Comparison of ENCODE assay signal across 3 cellular contexts in the genomic region with DNA sequence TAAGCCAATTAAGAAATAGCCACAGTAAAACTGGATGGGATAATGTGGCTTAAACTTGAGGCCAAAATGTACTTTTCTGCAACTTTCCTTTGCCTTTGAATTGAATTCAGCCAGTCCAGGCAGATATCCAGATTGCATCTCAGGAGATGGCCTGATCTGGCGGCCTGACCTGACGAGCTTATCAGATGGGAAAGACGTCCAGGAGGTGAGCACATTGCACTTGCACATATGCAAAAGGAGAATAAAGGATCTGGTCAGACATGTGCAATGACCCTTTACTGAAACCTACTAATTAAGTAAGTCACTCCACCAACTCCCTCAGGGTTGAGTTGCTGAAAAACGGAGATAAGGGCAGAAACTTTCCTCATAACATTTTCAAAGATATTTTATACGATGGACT.
TF ChIP-seq lines count a peak whose summit lies in the region.

No MANE protein-coding gene starts in this region.

TF ChIP-seq in SK-N-SH, 30 proteins besides CTCF, POLR2A, EP300 and RAD21:
- TF ChIP-seq, protein P1, sequence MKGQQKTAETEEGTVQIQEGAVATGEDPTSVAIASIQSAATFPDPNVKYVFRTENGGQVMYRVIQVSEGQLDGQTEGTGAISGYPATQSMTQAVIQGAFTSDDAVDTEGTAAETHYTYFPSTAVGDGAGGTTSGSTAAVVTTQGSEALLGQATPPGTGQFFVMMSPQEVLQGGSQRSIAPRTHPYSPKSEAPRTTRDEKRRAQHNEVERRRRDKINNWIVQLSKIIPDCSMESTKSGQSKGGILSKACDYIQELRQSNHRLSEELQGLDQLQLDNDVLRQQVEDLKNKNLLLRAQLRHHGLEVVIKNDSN (IDR thresholded peaks at IDR 0.05; ENCODE audit: borderline replicate concordance, low read depth): no peak
- TF ChIP-seq RCOR1 (IDR thresholded peaks at IDR 0.05; ENCODE audit: low read length) (peak; percentile 22; the same call in 1 of the 2 replicates), GATA2 (CRISPR knock-in tag; IDR thresholded peaks at IDR 0.05) (peak; percentile 82)

TF ChIP-seq in SK-N-SH treated with all-trans-retinoic acid at 6 μM for 48 hours, 23 proteins besides CTCF, POLR2A, EP300 and RAD21:
- TF ChIP-seq ZC3H10 (CRISPR knock-in tag; IDR thresholded peaks at IDR 0.05): no peak
- TF ChIP-seq, protein P2, sequence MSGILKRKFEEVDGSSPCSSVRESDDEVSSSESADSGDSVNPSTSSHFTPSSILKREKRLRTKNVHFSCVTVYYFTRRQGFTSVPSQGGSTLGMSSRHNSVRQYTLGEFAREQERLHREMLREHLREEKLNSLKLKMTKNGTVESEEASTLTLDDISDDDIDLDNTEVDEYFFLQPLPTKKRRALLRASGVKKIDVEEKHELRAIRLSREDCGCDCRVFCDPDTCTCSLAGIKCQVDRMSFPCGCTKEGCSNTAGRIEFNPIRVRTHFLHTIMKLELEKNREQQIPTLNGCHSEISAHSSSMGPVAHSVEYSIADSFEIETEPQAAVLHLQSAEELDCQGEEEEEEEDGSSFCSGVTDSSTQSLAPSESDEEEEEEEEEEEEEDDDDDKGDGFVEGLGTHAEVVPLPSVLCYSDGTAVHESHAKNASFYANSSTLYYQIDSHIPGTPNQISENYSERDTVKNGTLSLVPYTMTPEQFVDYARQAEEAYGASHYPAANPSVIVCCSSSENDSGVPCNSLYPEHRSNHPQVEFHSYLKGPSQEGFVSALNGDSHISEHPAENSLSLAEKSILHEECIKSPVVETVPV (CRISPR knock-in tag; IDR thresholded peaks at IDR 0.05): no peak
- no peak for TF ChIP-seq ZFP30 (CRISPR knock-in tag; IDR thresholded peaks at IDR 0.05)
- no peak for TF ChIP-seq GLIS3 (CRISPR knock-in tag; IDR thresholded peaks at IDR 0.05)
- TF ChIP-seq, protein P3, sequence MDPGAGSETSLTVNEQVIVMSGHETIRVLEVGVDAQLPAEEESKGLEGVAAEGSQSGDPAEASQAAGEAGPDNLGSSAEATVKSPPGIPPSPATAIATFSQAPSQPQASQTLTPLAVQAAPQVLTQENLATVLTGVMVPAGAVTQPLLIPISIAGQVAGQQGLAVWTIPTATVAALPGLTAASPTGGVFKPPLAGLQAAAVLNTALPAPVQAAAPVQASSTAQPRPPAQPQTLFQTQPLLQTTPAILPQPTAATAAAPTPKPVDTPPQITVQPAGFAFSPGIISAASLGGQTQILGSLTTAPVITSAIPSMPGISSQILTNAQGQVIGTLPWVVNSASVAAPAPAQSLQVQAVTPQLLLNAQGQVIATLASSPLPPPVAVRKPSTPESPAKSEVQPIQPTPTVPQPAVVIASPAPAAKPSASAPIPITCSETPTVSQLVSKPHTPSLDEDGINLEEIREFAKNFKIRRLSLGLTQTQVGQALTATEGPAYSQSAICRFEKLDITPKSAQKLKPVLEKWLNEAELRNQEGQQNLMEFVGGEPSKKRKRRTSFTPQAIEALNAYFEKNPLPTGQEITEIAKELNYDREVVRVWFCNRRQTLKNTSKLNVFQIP (CRISPR knock-in tag; IDR thresholded peaks at IDR 0.05; ENCODE audit: borderline replicate concordance, low read depth): no peak
- no peak for TF ChIP-seq ISL1 (CRISPR knock-in tag; IDR thresholded peaks at IDR 0.05)
- no peak for TF ChIP-seq CSDC2 (CRISPR knock-in tag; IDR thresholded peaks at IDR 0.05)
- TF ChIP-seq ARNTL (CRISPR knock-in tag; IDR thresholded peaks at IDR 0.05; ENCODE audit: borderline replicate concordance, low read depth): no peak
- TF ChIP-seq, protein P4, sequence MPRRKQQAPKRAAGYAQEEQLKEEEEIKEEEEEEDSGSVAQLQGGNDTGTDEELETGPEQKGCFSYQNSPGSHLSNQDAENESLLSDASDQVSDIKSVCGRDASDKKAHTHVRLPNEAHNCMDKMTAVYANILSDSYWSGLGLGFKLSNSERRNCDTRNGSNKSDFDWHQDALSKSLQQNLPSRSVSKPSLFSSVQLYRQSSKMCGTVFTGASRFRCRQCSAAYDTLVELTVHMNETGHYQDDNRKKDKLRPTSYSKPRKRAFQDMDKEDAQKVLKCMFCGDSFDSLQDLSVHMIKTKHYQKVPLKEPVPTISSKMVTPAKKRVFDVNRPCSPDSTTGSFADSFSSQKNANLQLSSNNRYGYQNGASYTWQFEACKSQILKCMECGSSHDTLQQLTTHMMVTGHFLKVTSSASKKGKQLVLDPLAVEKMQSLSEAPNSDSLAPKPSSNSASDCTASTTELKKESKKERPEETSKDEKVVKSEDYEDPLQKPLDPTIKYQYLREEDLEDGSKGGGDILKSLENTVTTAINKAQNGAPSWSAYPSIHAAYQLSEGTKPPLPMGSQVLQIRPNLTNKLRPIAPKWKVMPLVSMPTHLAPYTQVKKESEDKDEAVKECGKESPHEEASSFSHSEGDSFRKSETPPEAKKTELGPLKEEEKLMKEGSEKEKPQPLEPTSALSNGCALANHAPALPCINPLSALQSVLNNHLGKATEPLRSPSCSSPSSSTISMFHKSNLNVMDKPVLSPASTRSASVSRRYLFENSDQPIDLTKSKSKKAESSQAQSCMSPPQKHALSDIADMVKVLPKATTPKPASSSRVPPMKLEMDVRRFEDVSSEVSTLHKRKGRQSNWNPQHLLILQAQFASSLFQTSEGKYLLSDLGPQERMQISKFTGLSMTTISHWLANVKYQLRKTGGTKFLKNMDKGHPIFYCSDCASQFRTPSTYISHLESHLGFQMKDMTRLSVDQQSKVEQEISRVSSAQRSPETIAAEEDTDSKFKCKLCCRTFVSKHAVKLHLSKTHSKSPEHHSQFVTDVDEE (CRISPR knock-in tag; IDR thresholded peaks at IDR 0.05): no peak
- TF ChIP-seq, protein P5, sequence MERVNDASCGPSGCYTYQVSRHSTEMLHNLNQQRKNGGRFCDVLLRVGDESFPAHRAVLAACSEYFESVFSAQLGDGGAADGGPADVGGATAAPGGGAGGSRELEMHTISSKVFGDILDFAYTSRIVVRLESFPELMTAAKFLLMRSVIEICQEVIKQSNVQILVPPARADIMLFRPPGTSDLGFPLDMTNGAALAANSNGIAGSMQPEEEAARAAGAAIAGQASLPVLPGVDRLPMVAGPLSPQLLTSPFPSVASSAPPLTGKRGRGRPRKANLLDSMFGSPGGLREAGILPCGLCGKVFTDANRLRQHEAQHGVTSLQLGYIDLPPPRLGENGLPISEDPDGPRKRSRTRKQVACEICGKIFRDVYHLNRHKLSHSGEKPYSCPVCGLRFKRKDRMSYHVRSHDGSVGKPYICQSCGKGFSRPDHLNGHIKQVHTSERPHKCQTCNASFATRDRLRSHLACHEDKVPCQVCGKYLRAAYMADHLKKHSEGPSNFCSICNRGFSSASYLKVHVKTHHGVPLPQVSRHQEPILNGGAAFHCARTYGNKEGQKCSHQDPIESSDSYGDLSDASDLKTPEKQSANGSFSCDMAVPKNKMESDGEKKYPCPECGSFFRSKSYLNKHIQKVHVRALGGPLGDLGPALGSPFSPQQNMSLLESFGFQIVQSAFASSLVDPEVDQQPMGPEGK (CRISPR knock-in tag; IDR thresholded peaks at IDR 0.05; ENCODE audit: borderline replicate concordance): no peak
- no peak for TF ChIP-seq ZFP3 (CRISPR knock-in tag; IDR thresholded peaks at IDR 0.05)
- no peak for TF ChIP-seq ZNF8 (CRISPR knock-in tag; IDR thresholded peaks at IDR 0.05)
- no peak for TF ChIP-seq ESRRG (CRISPR knock-in tag; IDR thresholded peaks at IDR 0.05)
- no peak for TF ChIP-seq RARB (CRISPR knock-in tag; IDR thresholded peaks at IDR 0.05)
TF ChIP-seq in SK-N-SH treated with all-trans-retinoic acid at 6 μM for 48 hours: peak in this region for 0.

TF ChIP-seq in K562, 482 proteins besides CTCF, POLR2A, EP300 and RAD21:
- TF ChIP-seq, protein P6, sequence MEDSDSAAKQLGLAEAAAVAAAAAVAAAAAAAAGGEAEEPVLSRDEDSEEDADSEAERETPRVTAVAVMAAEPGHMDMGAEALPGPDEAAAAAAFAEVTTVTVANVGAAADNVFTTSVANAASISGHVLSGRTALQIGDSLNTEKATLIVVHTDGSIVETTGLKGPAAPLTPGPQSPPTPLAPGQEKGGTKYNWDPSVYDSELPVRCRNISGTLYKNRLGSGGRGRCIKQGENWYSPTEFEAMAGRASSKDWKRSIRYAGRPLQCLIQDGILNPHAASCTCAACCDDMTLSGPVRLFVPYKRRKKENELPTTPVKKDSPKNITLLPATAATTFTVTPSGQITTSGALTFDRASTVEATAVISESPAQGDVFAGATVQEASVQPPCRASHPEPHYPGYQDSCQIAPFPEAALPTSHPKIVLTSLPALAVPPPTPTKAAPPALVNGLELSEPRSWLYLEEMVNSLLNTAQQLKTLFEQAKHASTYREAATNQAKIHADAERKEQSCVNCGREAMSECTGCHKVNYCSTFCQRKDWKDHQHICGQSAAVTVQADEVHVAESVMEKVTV (CRISPR knock-in tag; IDR thresholded peaks at IDR 0.05): no peak
- TF ChIP-seq NCOA6 (IDR thresholded peaks at IDR 0.05) (no peak), MCM7 (IDR thresholded peaks at IDR 0.05) (no peak), FOXK1 (CRISPR knock-in tag; IDR thresholded peaks at IDR 0.05; ENCODE audit: borderline replicate concordance) (no peak), ZNF23 (CRISPR knock-in tag; IDR thresholded peaks at IDR 0.05) (no peak), MTF1 (CRISPR knock-in tag; IDR thresholded peaks at IDR 0.05; ENCODE audit: borderline replicate concordance) (no peak), ZNF143 (CRISPR knock-in tag; IDR thresholded peaks at IDR 0.05) (no peak), ZNF586 (CRISPR knock-in tag; conservative IDR thresholded peaks at IDR 0.05) (no peak), NRF1 (conservative IDR thresholded peaks at IDR 0.05 in 1 of 2, IDR thresholded peaks at IDR 0.05 in 1 of 2) (no peak), ARNT (IDR thresholded peaks at IDR 0.05) (no peak), MYC (IDR thresholded peaks at IDR 0.05; ENCODE audit: low read depth, low read length) (no peak), MYC (CRISPR knock-in tag; IDR thresholded peaks at IDR 0.05; ENCODE audit: borderline replicate concordance, low read depth) (no peak)
- TF ChIP-seq, protein P7, sequence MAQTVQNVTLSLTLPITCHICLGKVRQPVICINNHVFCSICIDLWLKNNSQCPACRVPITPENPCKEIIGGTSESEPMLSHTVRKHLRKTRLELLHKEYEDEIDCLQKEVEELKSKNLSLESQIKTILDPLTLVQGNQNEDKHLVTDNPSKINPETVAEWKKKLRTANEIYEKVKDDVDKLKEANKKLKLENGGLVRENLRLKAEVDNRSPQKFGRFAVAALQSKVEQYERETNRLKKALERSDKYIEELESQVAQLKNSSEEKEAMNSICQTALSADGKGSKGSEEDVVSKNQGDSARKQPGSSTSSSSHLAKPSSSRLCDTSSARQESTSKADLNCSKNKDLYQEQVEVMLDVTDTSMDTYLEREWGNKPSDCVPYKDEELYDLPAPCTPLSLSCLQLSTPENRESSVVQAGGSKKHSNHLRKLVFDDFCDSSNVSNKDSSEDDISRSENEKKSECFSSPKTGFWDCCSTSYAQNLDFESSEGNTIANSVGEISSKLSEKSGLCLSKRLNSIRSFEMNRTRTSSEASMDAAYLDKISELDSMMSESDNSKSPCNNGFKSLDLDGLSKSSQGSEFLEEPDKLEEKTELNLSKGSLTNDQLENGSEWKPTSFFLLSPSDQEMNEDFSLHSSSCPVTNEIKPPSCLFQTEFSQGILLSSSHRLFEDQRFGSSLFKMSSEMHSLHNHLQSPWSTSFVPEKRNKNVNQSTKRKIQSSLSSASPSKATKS (CRISPR knock-in tag; IDR thresholded peaks at IDR 0.05): no peak
- TF ChIP-seq, protein P8, sequence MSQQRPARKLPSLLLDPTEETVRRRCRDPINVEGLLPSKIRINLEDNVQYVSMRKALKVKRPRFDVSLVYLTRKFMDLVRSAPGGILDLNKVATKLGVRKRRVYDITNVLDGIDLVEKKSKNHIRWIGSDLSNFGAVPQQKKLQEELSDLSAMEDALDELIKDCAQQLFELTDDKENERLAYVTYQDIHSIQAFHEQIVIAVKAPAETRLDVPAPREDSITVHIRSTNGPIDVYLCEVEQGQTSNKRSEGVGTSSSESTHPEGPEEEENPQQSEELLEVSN (IDR thresholded peaks at IDR 0.05; ENCODE audit: borderline replicate concordance in 1 of 2, extremely low read depth in 1 of 2, insufficient read depth in 1 of 2, insufficient read length in 1 of 2, low read depth in 1 of 2, low read length in 1 of 2, poor library complexity in 1 of 2, severe bottlenecking in 1 of 2): no peak
- TF ChIP-seq, protein P9, sequence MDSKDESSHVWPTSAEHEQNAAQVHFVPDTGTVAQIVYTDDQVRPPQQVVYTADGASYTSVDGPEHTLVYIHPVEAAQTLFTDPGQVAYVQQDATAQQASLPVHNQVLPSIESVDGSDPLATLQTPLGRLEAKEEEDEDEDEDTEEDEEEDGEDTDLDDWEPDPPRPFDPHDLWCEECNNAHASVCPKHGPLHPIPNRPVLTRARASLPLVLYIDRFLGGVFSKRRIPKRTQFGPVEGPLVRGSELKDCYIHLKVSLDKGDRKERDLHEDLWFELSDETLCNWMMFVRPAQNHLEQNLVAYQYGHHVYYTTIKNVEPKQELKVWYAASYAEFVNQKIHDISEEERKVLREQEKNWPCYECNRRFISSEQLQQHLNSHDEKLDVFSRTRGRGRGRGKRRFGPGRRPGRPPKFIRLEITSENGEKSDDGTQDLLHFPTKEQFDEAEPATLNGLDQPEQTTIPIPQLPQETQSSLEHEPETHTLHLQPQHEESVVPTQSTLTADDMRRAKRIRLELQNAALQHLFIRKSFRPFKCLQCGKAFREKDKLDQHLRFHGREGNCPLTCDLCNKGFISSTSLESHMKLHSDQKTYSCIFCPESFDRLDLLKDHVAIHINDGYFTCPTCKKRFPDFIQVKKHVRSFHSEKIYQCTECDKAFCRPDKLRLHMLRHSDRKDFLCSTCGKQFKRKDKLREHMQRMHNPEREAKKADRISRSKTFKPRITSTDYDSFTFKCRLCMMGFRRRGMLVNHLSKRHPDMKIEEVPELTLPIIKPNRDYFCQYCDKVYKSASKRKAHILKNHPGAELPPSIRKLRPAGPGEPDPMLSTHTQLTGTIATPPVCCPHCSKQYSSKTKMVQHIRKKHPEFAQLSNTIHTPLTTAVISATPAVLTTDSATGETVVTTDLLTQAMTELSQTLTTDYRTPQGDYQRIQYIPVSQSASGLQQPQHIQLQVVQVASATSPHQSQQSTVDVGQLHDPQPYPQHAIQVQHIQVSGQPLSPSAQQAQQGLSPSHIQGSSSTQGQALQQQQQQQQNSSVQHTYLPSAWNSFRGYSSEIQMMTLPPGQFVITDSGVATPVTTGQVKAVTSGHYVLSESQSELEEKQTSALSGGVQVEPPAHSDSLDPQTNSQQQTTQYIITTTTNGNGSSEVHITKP (IDR thresholded peaks at IDR 0.05; ENCODE audit: partially characterized antibody): no peak
- TF ChIP-seq, protein P10, sequence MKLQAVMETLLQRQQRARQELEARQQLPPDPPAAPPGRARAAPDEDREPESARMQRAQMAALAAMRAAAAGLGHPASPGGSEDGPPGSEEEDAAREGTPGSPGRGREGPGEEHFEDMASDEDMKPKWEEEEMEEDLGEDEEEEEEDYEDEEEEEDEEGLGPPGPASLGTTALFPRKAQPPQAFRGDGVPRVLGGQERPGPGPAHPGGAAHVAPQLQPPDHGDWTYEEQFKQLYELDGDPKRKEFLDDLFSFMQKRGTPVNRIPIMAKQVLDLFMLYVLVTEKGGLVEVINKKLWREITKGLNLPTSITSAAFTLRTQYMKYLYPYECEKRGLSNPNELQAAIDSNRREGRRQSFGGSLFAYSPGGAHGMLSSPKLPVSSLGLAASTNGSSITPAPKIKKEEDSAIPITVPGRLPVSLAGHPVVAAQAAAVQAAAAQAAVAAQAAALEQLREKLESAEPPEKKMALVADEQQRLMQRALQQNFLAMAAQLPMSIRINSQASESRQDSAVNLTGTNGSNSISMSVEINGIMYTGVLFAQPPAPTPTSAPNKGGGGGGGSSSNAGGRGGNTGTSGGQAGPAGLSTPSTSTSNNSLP (IDR thresholded peaks at IDR 0.05; ENCODE audit: borderline replicate concordance, low read depth, low read length): no peak
TF ChIP-seq in K562: peak in this region for 0.
